10 cellular contexts compared by ENCODE assay signal in the genomic region with DNA sequence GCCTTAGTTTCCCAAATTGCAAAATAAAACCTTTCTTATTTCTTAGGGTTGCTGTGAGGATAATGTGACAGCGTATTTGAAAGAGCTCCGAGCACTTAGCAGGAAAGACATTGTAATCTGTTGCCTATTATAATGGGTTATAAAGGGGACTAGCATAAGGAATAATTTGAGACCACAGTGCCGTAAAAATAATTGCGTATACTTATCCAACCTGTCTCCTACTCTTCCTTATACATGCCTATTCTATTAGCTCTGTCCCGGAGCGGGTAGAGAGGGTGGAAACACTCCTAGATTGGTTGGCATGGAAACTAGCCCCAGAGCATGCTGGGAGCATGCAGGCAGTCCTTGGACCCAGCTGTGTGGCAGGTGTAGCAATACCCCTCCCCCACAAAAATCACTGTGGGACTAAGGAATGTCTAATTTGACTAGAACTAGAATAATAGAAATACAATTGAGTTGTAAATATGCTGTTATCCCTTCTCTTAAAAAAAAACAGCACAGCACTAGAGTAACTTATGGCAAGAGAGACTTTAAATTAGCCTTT.
DNase-seq lines count a peak whose midpoint lies in the region; TF ChIP-seq lines count a peak whose summit lies in the region.
"Had no signal": no experiment of that assay in that cellular context is flagged by ENCODE, and none has a peak within 500 bp of the region (broad histone marks: within the 10 kb centered on the region; RNA-seq: fewer than 3 reads in every experiment).

No MANE protein-coding gene starts in this region.

- H3K27me3 Mint-ChIP-seq in progenitor cell of endocrine pancreas, result no peaks in the 10 kb centered on the region
- H3K27me3 Mint-ChIP-seq: activated B cell treated with CpG ODN at 0.5 μM for 24 hours; dendritic cell treated with granulocyte-macrophage colony-stimulating factor and Interleukin-4, amounts not matched to agents 40 ng/mL and 50 ng/mL, for 4 days had no signal

- no peaks in the 10 kb centered on the region for H3K36me3 Mint-ChIP-seq in progenitor cell of endocrine pancreas (ENCODE audit: insufficient read depth)
- H3K36me3 Mint-ChIP-seq: mesothelial cell of epicardium had no signal

- H3K9me3 Mint-ChIP-seq in progenitor cell of endocrine pancreas (ENCODE audit: low read depth), result no peaks in the 10 kb centered on the region
- H3K9me3 Mint-ChIP-seq: activated B cell treated with CpG ODN at 0.5 μM for 24 hours; dendritic cell treated with granulocyte-macrophage colony-stimulating factor and Interleukin-4, amounts not matched to agents 40 ng/mL and 50 ng/mL, for 4 days; mesothelial cell of epicardium had no signal

- TF ChIP-seq CTCF in HFF-Myc (IDR thresholded peaks at IDR 0.05; ENCODE audit: low read depth, low read length, missing control alignments) (no peak), colonic mucosa (IDR thresholded peaks at IDR 0.05) (no peak), progenitor cell of endocrine pancreas (IDR thresholded peaks at IDR 0.05; ENCODE audit: unreplicated experiment) (no peak), spleen (IDR thresholded peaks at IDR 0.05 in 8 of 11, conservative IDR thresholded peaks at IDR 0.05 in 3 of 11) (no peak)

- H3K27ac Mint-ChIP-seq in progenitor cell of endocrine pancreas, result no peak overlapping the region
- H3K27ac Mint-ChIP-seq: activated B cell treated with CpG ODN at 0.5 μM for 24 hours; dendritic cell treated with granulocyte-macrophage colony-stimulating factor and Interleukin-4, amounts not matched to agents 40 ng/mL and 50 ng/mL, for 4 days had no signal

- no peak overlapping the region for H3K9ac ChIP-seq in colonic mucosa (ENCODE audit: low read depth in 2 of 2, low read length in 2 of 2)

- intact Hi-C loops in colonic mucosa (cut with DNase I), result no loop called here
- intact Hi-C loops in spleen (cut with DNase I; ENCODE audit: low total_unique reads), result no loop called here

- no peaks in the 10 kb centered on the region for H3K4me1 ChIP-seq in colonic mucosa
- no peaks in the 10 kb centered on the region for H3K4me1 ChIP-seq in spleen

- no peak overlapping the region for H3K4me3 Mint-ChIP-seq in progenitor cell of endocrine pancreas (ENCODE audit: low read depth)
- H3K4me3 Mint-ChIP-seq: activated B cell treated with CpG ODN at 0.5 μM for 24 hours; dendritic cell treated with granulocyte-macrophage colony-stimulating factor and Interleukin-4, amounts not matched to agents 40 ng/mL and 50 ng/mL, for 4 days; mesothelial cell of epicardium had no signal

- peak; percentile 31 for DNase-seq in HFF-Myc (ENCODE audit: extremely low read depth, low read depth)
- peak; percentile 59 for DNase-seq in NCI-H2171 (lab: John Stamatoyannopoulos, UW)
- peak; percentile 85 for DNase-seq in colonic mucosa
- DNase-seq in progenitor cell of endocrine pancreas (ENCODE audit: low spot score, unreplicated experiment), result peak; percentile 23
- no peak for DNase-seq in stimulated activated CD4-positive, alpha-beta T cell treated with anti-CD3 and anti-CD28 coated beads, Interleukin-4, amount 100 ng/mL, for 1 hour
- no peak for DNase-seq in medulla oblongata (ENCODE audit: extremely low spot score)
- no peak for DNase-seq in spleen
- DNase-seq: activated B cell treated with CpG ODN at 0.5 μM for 24 hours had no signal

- H3K4me3 ChIP-seq in HFF-Myc (replicated peaks; ENCODE audit: low read depth, low read length) (no peak overlapping the region), colonic mucosa (no peak overlapping the region), spleen (no peak overlapping the region)

- H3K9me3 ChIP-seq in colonic mucosa (no peaks in the 10 kb centered on the region), spleen (no peaks in the 10 kb centered on the region)

- no peaks in the 10 kb centered on the region for H3K27me3 ChIP-seq in colonic mucosa
- H3K27me3 ChIP-seq in spleen (replicated peaks in 1 of 7), result no peaks in the 10 kb centered on the region

- H3K36me3 ChIP-seq in colonic mucosa, result no peaks in the 10 kb centered on the region
- H3K36me3 ChIP-seq in spleen, result no peaks in the 10 kb centered on the region

- H3K4me1 Mint-ChIP-seq in progenitor cell of endocrine pancreas (ENCODE audit: low read depth), result peaks cover 24% of the 10 kb centered on the region
- H3K4me1 Mint-ChIP-seq: activated B cell treated with CpG ODN at 0.5 μM for 24 hours had no signal

- TF ChIP-seq POLR2A in spleen (IDR thresholded peaks at IDR 0.05), result no peak

- H3K27ac ChIP-seq in colonic mucosa, result no peak overlapping the region
- no peak overlapping the region for H3K27ac ChIP-seq in spleen

- 84 to 94% (median 90%) methylated on average over 6 of the region's 6 CpGs for WGBS in spleen, 5 donors

Comparison
In these comparisons a context has a peak if more than half of its experiments do, and no peak if none do; other contexts are left out.
1. DNase-seq: peak in HFF-Myc (single experiment), NCI-H2171 (single experiment), colonic mucosa (single experiment) and progenitor cell of endocrine pancreas (single experiment); none in stimulated activated CD4-positive, alpha-beta T cell treated with anti-CD3 and anti-CD28 coated beads, Interleukin-4, amount 100 ng/mL, for 1 hour (single experiment), medulla oblongata (single experiment) and spleen (single experiment).